In the genomic region with DNA sequence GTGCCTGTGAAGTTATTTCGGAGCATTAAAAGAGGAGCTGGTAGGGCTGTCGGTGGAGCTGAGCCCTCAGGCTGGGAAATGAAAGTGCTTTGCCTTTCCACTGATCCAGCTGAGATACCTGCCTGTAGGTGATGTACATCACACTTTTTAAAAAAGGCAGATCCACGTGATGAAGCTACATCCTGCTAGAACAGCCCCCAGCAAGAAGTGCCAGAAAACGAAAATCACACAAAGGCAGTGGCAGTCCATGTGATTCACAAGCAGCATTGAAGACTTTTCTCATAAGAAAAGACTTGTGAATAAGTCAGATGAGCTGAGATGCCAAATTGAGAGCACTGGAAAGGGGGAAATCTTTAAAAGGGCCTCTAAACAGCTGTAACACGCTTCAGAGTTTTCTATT, we compare ENCODE assay signal across 18 cellular contexts.
"Had no signal": no experiment of that assay in that cellular context is flagged by ENCODE, and none has a peak within 500 bp of the region (broad histone marks: within the 10 kb centered on the region; RNA-seq: fewer than 3 reads in every experiment).

No MANE protein-coding gene starts in this region.

- H3K36me3 Mint-ChIP-seq: naive B cell; stimulated activated memory B cell treated with anti-CD40 and anti-IgM and Interleukin-4, amounts not matched to agents 10 μg/mL and 1 μg/mL and 100 μg/mL, for 72 hours had no signal

- H3K9me3 Mint-ChIP-seq: activated naive CD8-positive, alpha-beta T cell treated with anti-CD3 and anti-CD28 coated beads, Interleukin-2, amount 50 U/mL, for 24 hours; activated T-helper 17 cell treated with anti-CD3 and anti-CD28 coated beads, Interleukin-2, amount 50 U/mL, for 72 hours; naive B cell; stimulated activated memory B cell treated with anti-CD40 and anti-IgM and Interleukin-4, amounts not matched to agents 10 μg/mL and 1 μg/mL and 100 μg/mL, for 72 hours had no signal

- H3K9me3 ChIP-seq: heart left ventricle, thyroid gland had no signal

- ATAC-seq: activated naive CD8-positive, alpha-beta T cell treated with anti-CD3 and anti-CD28 coated beads, Interleukin-2, amount 50 U/mL, for 24 hours; activated T-helper 17 cell treated with anti-CD3 and anti-CD28 coated beads, Interleukin-2, amount 50 U/mL, for 72 hours; heart left ventricle; left cardiac atrium; stimulated activated memory B cell treated with anti-CD40 and anti-IgM and Interleukin-4, amounts not matched to agents 10 μg/mL and 1 μg/mL and 100 μg/mL, for 72 hours had no signal

- DNase-seq: activated CD4-positive, alpha-beta T cell treated with anti-CD3 and anti-CD28 coated beads for 1 hour; activated CD4-positive, alpha-beta T cell treated with anti-CD3 and anti-CD28 coated beads, Interleukin-2, amount 50 U/mL, for 4 hours; activated naive CD4-positive, alpha-beta T cell treated with Interleukin-2 at 50 U/mL for 16 hours; activated naive CD8-positive, alpha-beta T cell treated with anti-CD3 and anti-CD28 coated beads, Interleukin-2, amount 50 U/mL, for 24 hours; aorta; cortex of kidney; effector CD8-positive, alpha-beta T cell; heart left ventricle; left cardiac atrium; naive B cell; posterior cingulate gyrus; retina; thyroid gland had no signal

- H3K27ac ChIP-seq: heart left ventricle, thyroid gland, VCaP had no signal

- H3K27me3 Mint-ChIP-seq: activated naive CD8-positive, alpha-beta T cell treated with anti-CD3 and anti-CD28 coated beads, Interleukin-2, amount 50 U/mL, for 24 hours; activated T-helper 17 cell treated with anti-CD3 and anti-CD28 coated beads, Interleukin-2, amount 50 U/mL, for 72 hours; naive B cell; stimulated activated memory B cell treated with anti-CD40 and anti-IgM and Interleukin-4, amounts not matched to agents 10 μg/mL and 1 μg/mL and 100 μg/mL, for 72 hours had no signal

- H3K4me1 ChIP-seq: heart left ventricle, thyroid gland had no signal

- H3K27me3 ChIP-seq: heart left ventricle, thyroid gland had no signal

- H3K4me3 Mint-ChIP-seq: activated naive CD8-positive, alpha-beta T cell treated with anti-CD3 and anti-CD28 coated beads, Interleukin-2, amount 50 U/mL, for 24 hours; activated T-helper 17 cell treated with anti-CD3 and anti-CD28 coated beads, Interleukin-2, amount 50 U/mL, for 72 hours; naive B cell; stimulated activated memory B cell treated with anti-CD40 and anti-IgM and Interleukin-4, amounts not matched to agents 10 μg/mL and 1 μg/mL and 100 μg/mL, for 72 hours had no signal

- H3K27ac Mint-ChIP-seq: activated naive CD8-positive, alpha-beta T cell treated with anti-CD3 and anti-CD28 coated beads, Interleukin-2, amount 50 U/mL, for 24 hours; activated T-helper 17 cell treated with anti-CD3 and anti-CD28 coated beads, Interleukin-2, amount 50 U/mL, for 72 hours; stimulated activated memory B cell treated with anti-CD40 and anti-IgM and Interleukin-4, amounts not matched to agents 10 μg/mL and 1 μg/mL and 100 μg/mL, for 72 hours had no signal

- FAIRE-seq: frontal cortex had no signal

- H3K4me1 Mint-ChIP-seq: stimulated activated memory B cell treated with anti-CD40 and anti-IgM and Interleukin-4, amounts not matched to agents 10 μg/mL and 1 μg/mL and 100 μg/mL, for 72 hours had no signal

- H3K4me3 ChIP-seq: heart left ventricle, lung, thyroid gland had no signal

- H3K36me3 ChIP-seq: heart left ventricle, thyroid gland had no signal
